8 cellular contexts compared by ENCODE assay signal in genomic region chr17:81044764-81045589, GRCh38. TPM values are rescaled to one million over a fixed set of nuclear protein-coding genes. Genes with fewer than 3 reads are reported as not detected.
DNase-seq lines count a peak whose midpoint lies in the region; ATAC-seq and TF ChIP-seq lines count a peak whose summit lies in the region.

No MANE protein-coding gene starts in this region.

- H3K79me1 ChIP-seq in trophoblast cell (ENCODE audit: low read length), result peaks cover 27% of the 10 kb centered on the region

- peaks cover 36% of the 10 kb centered on the region for H3K79me2 ChIP-seq in trophoblast cell (ENCODE audit: control insufficient read depth, insufficient read depth, low read length, poor library complexity)

- H4K8ac ChIP-seq in trophoblast cell (ENCODE audit: low read depth, low read length), result peak overlapping the region; percentile 33

- no peaks in the 10 kb centered on the region for H3K9me3 Mint-ChIP-seq in naive thymus-derived CD8-positive, alpha-beta T cell

- peak overlapping the region; percentile 29 for H2BK5ac ChIP-seq in trophoblast cell (ENCODE audit: low read depth, low read length, poor library complexity)

- peaks cover 10 to 22% (median 13%) of the 10 kb centered on the region in 4 donors for H3K4me1 Mint-ChIP-seq in naive thymus-derived CD8-positive, alpha-beta T cell

- peak; percentile 53 for DNase-seq in DMS153 (lab: John Stamatoyannopoulos, UW)
- DNase-seq in Peyer's patch, result peak in 2 of 3 donors; percentile 78 to 83
- peak; percentile 86 for DNase-seq in fibroblast of villous mesenchyme (ENCODE audit: low read depth)
- peak; percentile 92 to 93 for DNase-seq in trophoblast cell
- DNase-seq in naive thymus-derived CD8-positive, alpha-beta T cell, result no peak
- no peak for DNase-seq in stimulated activated naive CD4-positive, alpha-beta T cell treated with Interleukin-2 at 50 U/mL for 16 hours (lab: John Stamatoyannopoulos, UW)

- H2AK5ac ChIP-seq in trophoblast cell (ENCODE audit: low read length), result peak overlapping the region; percentile 67

- peak overlapping the region; percentile 72 for H4K91ac ChIP-seq in trophoblast cell (ENCODE audit: low read depth, low read length)

- H3K4me3 Mint-ChIP-seq in naive thymus-derived CD8-positive, alpha-beta T cell, result no peak overlapping the region

- H3K9me3 ChIP-seq in Peyer's patch (no peaks in the 10 kb centered on the region), trophoblast cell (ENCODE audit: insufficient read depth, low read depth, low read length) (peaks cover 3% of the 10 kb centered on the region)

- H2BK12ac ChIP-seq in trophoblast cell (ENCODE audit: low read length), result peak overlapping the region; percentile 67

- POLR2A ChIA-PET in naive thymus-derived CD8-positive, alpha-beta T cell (lab: Charles Lee), result interaction anchor here (0.6 to 1.2 kb wide), 2 partner anchors 9 to 87 kb away, joined by 3 to 4 read pairs; partner anchors contain the start of gene BAIAP2

- no peak overlapping the region for H3K9ac ChIP-seq in trophoblast cell (ENCODE audit: low read length)

- H3K27me3 Mint-ChIP-seq in naive thymus-derived CD8-positive, alpha-beta T cell, result no peaks in the 10 kb centered on the region

- H3K36me3 Mint-ChIP-seq in naive thymus-derived CD8-positive, alpha-beta T cell, result no peaks in the 10 kb centered on the region

- no peaks in the 10 kb centered on the region for H3K36me3 ChIP-seq in Peyer's patch
- peaks cover 7 to 12% of the 10 kb centered on the region in 2 experiments for H3K36me3 ChIP-seq in trophoblast cell (ENCODE audit: control insufficient read depth in 1 of 2, insufficient read depth in 2 of 2, low read length in 2 of 2)

- peak overlapping the region; percentile 64 for H2BK120ac ChIP-seq in trophoblast cell (ENCODE audit: insufficient read depth, low read length, poor library complexity)

- no peak overlapping the region for H4K12ac ChIP-seq in trophoblast cell (ENCODE audit: low read depth, low read length)

- TF ChIP-seq CTCF in Peyer's patch (IDR thresholded peaks at IDR 0.05) (no peak), fibroblast of villous mesenchyme (IDR thresholded peaks at IDR 0.05; ENCODE audit: insufficient read depth, low read depth, low read length) (no peak)

- peak overlapping the region; percentile 3 for H3K4ac ChIP-seq in trophoblast cell (ENCODE audit: low read depth, low read length)

- H3K4me2 ChIP-seq in trophoblast cell (ENCODE audit: low read length), result no peak overlapping the region

- H3K27ac Mint-ChIP-seq in naive thymus-derived CD8-positive, alpha-beta T cell, result no peak overlapping the region

- H3K23ac ChIP-seq in trophoblast cell (ENCODE audit: low read length), result no peak overlapping the region

- peak overlapping the region; percentile 20 for H2AFZ ChIP-seq in trophoblast cell (ENCODE audit: insufficient read depth, low read length, poor library complexity)

- peak overlapping the region; percentile 75 for H3K18ac ChIP-seq in trophoblast cell (ENCODE audit: low read length)

- H3K27me3 ChIP-seq in Peyer's patch (no peaks in the 10 kb centered on the region), trophoblast cell (ENCODE audit: insufficient read depth, low read length) (no peaks in the 10 kb centered on the region)

- no peak for ATAC-seq in naive thymus-derived CD8-positive, alpha-beta T cell
- ATAC-seq in GM19324 (IDR thresholded peaks at IDR 0.05; ENCODE audit: low FRiP score, unreplicated experiment) (no peak), GM19397 (IDR thresholded peaks at IDR 0.05; ENCODE audit: unreplicated experiment) (no peak)

- H3K27ac ChIP-seq in Peyer's patch (peak overlapping the region in 3 of 4 donors; percentile 26 to 48 (median 42)), trophoblast cell (ENCODE audit: low read depth, low read length) (no peak overlapping the region)

- peak overlapping the region; percentile 57 for H3K14ac ChIP-seq in trophoblast cell (ENCODE audit: low read length)

- WGBS in trophoblast cell (ENCODE audit: extremely low coverage, insufficient coverage, insufficient read length), result no CpG with 5 or more reads among the region's 28 CpGs

- TF ChIP-seq POLR2A in Peyer's patch (IDR thresholded peaks at IDR 0.05), result no peak

- H3K4me1 ChIP-seq in Peyer's patch (peaks cover 0 to 63% (median 11%) of the 10 kb centered on the region in 4 donors), trophoblast cell (ENCODE audit: control insufficient read depth in 1 of 2, insufficient read depth in 2 of 2, low read length in 2 of 2) (peaks cover 45 to 48% of the 10 kb centered on the region in 2 experiments)

- H3K4me3 ChIP-seq in Peyer's patch (peak overlapping the region in 1 of 4 donors; percentile 6), fibroblast of villous mesenchyme (ENCODE audit: low read depth, low read length) (no peak overlapping the region), trophoblast cell (ENCODE audit: low read depth, low read length) (no peak overlapping the region)

RNA-seq across cellular contexts. Expression of gene BAIAP2, which starts 10.0 kb away (rescaled TPM):
- total RNA-seq in Peyer's patch (10 to 100 TPM; 10.2 to 61.9 (median 17.6) TPM), fibroblast of villous mesenchyme (12.6 and 25.0 TPM in 2 replicates)
- polyA plus RNA-seq in trophoblast cell (2013), result 81.6 and 88.1 TPM in 2 replicates
- total RNA-seq in naive thymus-derived CD8-positive, alpha-beta T cell, result 10 to 100 TPM in 1 of 2 experiments, 1 to 10 TPM in 1; 7.4 to 11.7 TPM
- polyA plus RNA-seq in naive thymus-derived CD8-positive, alpha-beta T cell, result 1 to 10 TPM; 2.2 to 6.9 (median 2.6) TPM

RNA-seq across cellular contexts. Expression of gene CHMP6, which starts 53.3 kb away (rescaled TPM):
- total RNA-seq in Peyer's patch, result 10 to 100 TPM; 29.9 to 57.8 (median 37.1) TPM
- total RNA-seq in fibroblast of villous mesenchyme, result 19.4 and 24.2 TPM in 2 replicates
- polyA plus RNA-seq in trophoblast cell (2013), result 10.3 and 10.7 TPM in 2 replicates
- total RNA-seq in naive thymus-derived CD8-positive, alpha-beta T cell, result 10 to 100 TPM; 40.1 to 47.6 TPM
- 10 to 100 TPM; 41.3 to 43.2 (median 41.6) TPM for polyA plus RNA-seq in naive thymus-derived CD8-positive, alpha-beta T cell

Comparison
In these comparisons a context has a peak if more than half of its experiments do, and no peak if none do; other contexts are left out.
1. DNase-seq: peak in DMS153 (single experiment), Peyer's patch (2 of 3), fibroblast of villous mesenchyme (single experiment) and trophoblast cell (2 of 2); none in naive thymus-derived CD8-positive, alpha-beta T cell (0 of 10) and stimulated activated naive CD4-positive, alpha-beta T cell treated with Interleukin-2 at 50 U/mL for 16 hours (single experiment).